1 cellular context compared by ENCODE assay signal in genomic region chr17:44543905-44544523, GRCh38.
TF ChIP-seq lines count a peak whose summit lies in the region.

No MANE protein-coding gene starts in this region.

TF ChIP-seq in HepG2, 621 proteins besides CTCF, POLR2A, EP300 and RAD21:
- TF ChIP-seq ZNF629 (CRISPR knock-in tag; conservative IDR thresholded peaks at IDR 0.05), result peak; percentile 91
- TF ChIP-seq, protein P1, sequence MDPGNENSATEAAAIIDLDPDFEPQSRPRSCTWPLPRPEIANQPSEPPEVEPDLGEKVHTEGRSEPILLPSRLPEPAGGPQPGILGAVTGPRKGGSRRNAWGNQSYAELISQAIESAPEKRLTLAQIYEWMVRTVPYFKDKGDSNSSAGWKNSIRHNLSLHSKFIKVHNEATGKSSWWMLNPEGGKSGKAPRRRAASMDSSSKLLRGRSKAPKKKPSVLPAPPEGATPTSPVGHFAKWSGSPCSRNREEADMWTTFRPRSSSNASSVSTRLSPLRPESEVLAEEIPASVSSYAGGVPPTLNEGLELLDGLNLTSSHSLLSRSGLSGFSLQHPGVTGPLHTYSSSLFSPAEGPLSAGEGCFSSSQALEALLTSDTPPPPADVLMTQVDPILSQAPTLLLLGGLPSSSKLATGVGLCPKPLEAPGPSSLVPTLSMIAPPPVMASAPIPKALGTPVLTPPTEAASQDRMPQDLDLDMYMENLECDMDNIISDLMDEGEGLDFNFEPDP (CRISPR knock-in tag; conservative IDR thresholded peaks at IDR 0.05), result 0 out of 2 replicates have a peak, but pooled peaks have one; percentile 46
- 0 out of 2 replicates have a peak, but pooled peaks have one; percentile 20 for TF ChIP-seq ZMYM3 (CRISPR knock-in tag; IDR thresholded peaks at IDR 0.05)
- TF ChIP-seq PHB2 (IDR thresholded peaks at IDR 0.05; ENCODE audit: partially characterized antibody), result no peak
- TF ChIP-seq ARID4A (CRISPR knock-in tag; IDR thresholded peaks at IDR 0.05; ENCODE audit: borderline replicate concordance), result no peak
